In the genomic region with DNA sequence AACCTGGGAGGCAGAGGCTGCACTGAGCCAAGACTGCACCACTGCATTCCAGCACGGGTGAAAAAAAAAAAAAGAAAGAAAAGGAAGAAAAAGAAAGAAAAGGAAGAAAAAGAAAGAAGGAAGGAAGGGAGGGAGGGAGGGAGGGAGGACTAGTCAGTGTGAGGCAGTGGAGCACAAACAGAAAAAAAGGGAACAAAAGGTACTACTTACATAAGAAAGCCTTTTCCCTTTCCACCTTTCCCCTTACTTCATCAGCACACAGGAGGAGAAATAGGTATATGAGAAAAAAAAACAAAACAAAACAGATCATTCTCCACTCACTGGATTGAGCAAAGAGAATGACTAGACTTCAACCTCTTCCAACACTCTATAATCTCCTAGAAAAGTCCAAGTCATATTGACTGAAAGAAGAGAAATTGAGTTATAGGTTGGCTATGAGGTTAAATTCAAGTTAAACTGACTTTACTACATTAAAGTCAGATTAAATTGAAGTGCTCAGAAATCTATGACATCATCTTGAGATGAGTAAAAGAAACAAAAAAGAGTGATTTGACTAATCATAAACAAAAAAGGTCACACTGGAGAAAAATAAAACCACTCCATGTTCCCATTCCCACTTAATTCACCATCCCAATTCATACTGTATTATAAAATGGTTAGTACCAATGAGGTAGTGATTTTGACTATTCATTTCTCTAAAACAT, we compare ENCODE assay signal across 1 cellular context.
TF ChIP-seq lines count a peak whose summit lies in the region.

No MANE protein-coding gene starts in this region.

TF ChIP-seq in GM23338, 12 proteins besides CTCF, POLR2A, EP300 and RAD21 (continued from another document):
- TF ChIP-seq ZNF462 (CRISPR knock-in tag; IDR thresholded peaks at IDR 0.05), result no peak
- TF ChIP-seq, protein P1, sequence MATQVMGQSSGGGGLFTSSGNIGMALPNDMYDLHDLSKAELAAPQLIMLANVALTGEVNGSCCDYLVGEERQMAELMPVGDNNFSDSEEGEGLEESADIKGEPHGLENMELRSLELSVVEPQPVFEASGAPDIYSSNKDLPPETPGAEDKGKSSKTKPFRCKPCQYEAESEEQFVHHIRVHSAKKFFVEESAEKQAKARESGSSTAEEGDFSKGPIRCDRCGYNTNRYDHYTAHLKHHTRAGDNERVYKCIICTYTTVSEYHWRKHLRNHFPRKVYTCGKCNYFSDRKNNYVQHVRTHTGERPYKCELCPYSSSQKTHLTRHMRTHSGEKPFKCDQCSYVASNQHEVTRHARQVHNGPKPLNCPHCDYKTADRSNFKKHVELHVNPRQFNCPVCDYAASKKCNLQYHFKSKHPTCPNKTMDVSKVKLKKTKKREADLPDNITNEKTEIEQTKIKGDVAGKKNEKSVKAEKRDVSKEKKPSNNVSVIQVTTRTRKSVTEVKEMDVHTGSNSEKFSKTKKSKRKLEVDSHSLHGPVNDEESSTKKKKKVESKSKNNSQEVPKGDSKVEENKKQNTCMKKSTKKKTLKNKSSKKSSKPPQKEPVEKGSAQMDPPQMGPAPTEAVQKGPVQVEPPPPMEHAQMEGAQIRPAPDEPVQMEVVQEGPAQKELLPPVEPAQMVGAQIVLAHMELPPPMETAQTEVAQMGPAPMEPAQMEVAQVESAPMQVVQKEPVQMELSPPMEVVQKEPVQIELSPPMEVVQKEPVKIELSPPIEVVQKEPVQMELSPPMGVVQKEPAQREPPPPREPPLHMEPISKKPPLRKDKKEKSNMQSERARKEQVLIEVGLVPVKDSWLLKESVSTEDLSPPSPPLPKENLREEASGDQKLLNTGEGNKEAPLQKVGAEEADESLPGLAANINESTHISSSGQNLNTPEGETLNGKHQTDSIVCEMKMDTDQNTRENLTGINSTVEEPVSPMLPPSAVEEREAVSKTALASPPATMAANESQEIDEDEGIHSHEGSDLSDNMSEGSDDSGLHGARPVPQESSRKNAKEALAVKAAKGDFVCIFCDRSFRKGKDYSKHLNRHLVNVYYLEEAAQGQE (IDR thresholded peaks at IDR 0.05; ENCODE audit: unreplicated experiment), result no peak
